Comparison of ENCODE assay signal across 8 cellular contexts in genomic region chr21:29077651-29078090, GRCh38. TPM values are rescaled to one million over a fixed set of nuclear protein-coding genes. Genes with fewer than 3 reads are reported as not detected.
DNase-seq lines count a peak whose midpoint lies in the region; ATAC-seq and TF ChIP-seq lines count a peak whose summit lies in the region.

No MANE protein-coding gene starts in this region.

- TF ChIP-seq CTCF in WERI-Rb-1 (IDR thresholded peaks at IDR 0.05; ENCODE audit: low read depth, low read length), result no peak
- no peak for TF ChIP-seq CTCF in fibroblast of the aortic adventitia (IDR thresholded peaks at IDR 0.05; ENCODE audit: insufficient read depth, low read length)

- peak overlapping the region; percentile 49 to 70 (median 59) for H3K4me3 ChIP-seq in BLaER1 treated with 17β-estradiol and CSF1 and Interleukin-3, amounts not matched to agents 10 nM and 100 nM
- H3K4me3 ChIP-seq in HUES6 (ENCODE audit: low read depth, low read length) (peak overlapping the region; percentile 26; the same call in 1 of the 2 replicates), WERI-Rb-1 (ENCODE audit: low read depth, low read length) (peak overlapping the region; percentile 45), fibroblast of the aortic adventitia (ENCODE audit: low read depth, low read length) (peak overlapping the region; percentile 50)

- H3K4me1 Mint-ChIP-seq in stimulated activated naive CD8-positive, alpha-beta T cell treated with anti-CD3 and anti-CD28 coated beads, Interleukin-15, Interleukin-2, amounts not matched to agents 100 ng/mL and 50 ng/mL, for 24 hours (ENCODE audit: low read depth), result peaks cover 82% of the 10 kb centered on the region

- peak overlapping the region; percentile 89 for H3K4me3 Mint-ChIP-seq in stimulated activated naive CD8-positive, alpha-beta T cell treated with anti-CD3 and anti-CD28 coated beads, Interleukin-15, Interleukin-2, amounts not matched to agents 100 ng/mL and 50 ng/mL, for 24 hours

- no peaks in the 10 kb centered on the region for H3K9me3 Mint-ChIP-seq in stimulated activated naive CD8-positive, alpha-beta T cell treated with anti-CD3 and anti-CD28 coated beads, Interleukin-15, Interleukin-2, amounts not matched to agents 100 ng/mL and 50 ng/mL, for 24 hours

- H3K36me3 ChIP-seq in BLaER1 treated with 17β-estradiol and CSF1 and Interleukin-3, amounts not matched to agents 10 nM and 100 nM, result no peaks in the 10 kb centered on the region
- H3K36me3 ChIP-seq in HUES6 (ENCODE audit: control insufficient read depth, insufficient read depth, low read length) (no peaks in the 10 kb centered on the region), WERI-Rb-1 (peaks cover 7% of the 10 kb centered on the region)

- H3K27me3 Mint-ChIP-seq in stimulated activated naive CD8-positive, alpha-beta T cell treated with anti-CD3 and anti-CD28 coated beads, Interleukin-15, Interleukin-2, amounts not matched to agents 100 ng/mL and 50 ng/mL, for 24 hours, result no peaks in the 10 kb centered on the region

- peaks cover 0 to 7% (median 4%) of the 10 kb centered on the region in 11 experiments; a peak in 16 of 22 replicates for H4K20me1 ChIP-seq in BLaER1 treated with 17β-estradiol and CSF1 and Interleukin-3, amounts not matched to agents 10 nM and 100 nM

- H3K27me3 ChIP-seq in BLaER1 treated with 17β-estradiol and CSF1 and Interleukin-3, amounts not matched to agents 10 nM and 100 nM, result no peaks in the 10 kb centered on the region
- H3K27me3 ChIP-seq in HUES6 (ENCODE audit: control insufficient read depth, insufficient read depth, low read length) (no peaks in the 10 kb centered on the region), WERI-Rb-1 (ENCODE audit: insufficient read depth, low read depth, severe bottlenecking) (no peaks in the 10 kb centered on the region)

- peaks cover 61 to 80% (median 72%) of the 10 kb centered on the region in 10 experiments for H3K4me1 ChIP-seq in BLaER1 treated with 17β-estradiol and CSF1 and Interleukin-3, amounts not matched to agents 10 nM and 100 nM
- no peaks in the 10 kb centered on the region for H3K4me1 ChIP-seq in HUES6 (ENCODE audit: control insufficient read depth, insufficient read depth, low read length)

- peak overlapping the region; percentile 63 to 92 (median 76) for H3K4me2 ChIP-seq in BLaER1 treated with 17β-estradiol and CSF1 and Interleukin-3, amounts not matched to agents 10 nM and 100 nM

- H3K9ac ChIP-seq in BLaER1 treated with 17β-estradiol and CSF1 and Interleukin-3, amounts not matched to agents 10 nM and 100 nM, result peak overlapping the region; percentile 72 to 80 (median 77)
- H3K9ac ChIP-seq in HUES6 (ENCODE audit: low read length), result no peak overlapping the region

- peaks cover 9% of the 10 kb centered on the region for H3K36me3 Mint-ChIP-seq in stimulated activated naive CD8-positive, alpha-beta T cell treated with anti-CD3 and anti-CD28 coated beads, Interleukin-15, Interleukin-2, amounts not matched to agents 100 ng/mL and 50 ng/mL, for 24 hours (ENCODE audit: low read depth)

- ATAC-seq in HG02884 (IDR thresholded peaks at IDR 0.05; ENCODE audit: unreplicated experiment) (no peak), HG03469 (IDR thresholded peaks at IDR 0.05; ENCODE audit: unreplicated experiment) (no peak), GM18858 (IDR thresholded peaks at IDR 0.05; ENCODE audit: unreplicated experiment) (no peak)

- H3K9me3 ChIP-seq in BLaER1 treated with 17β-estradiol and CSF1 and Interleukin-3, amounts not matched to agents 10 nM and 100 nM (replicated peaks in 1 of 11), result peaks cover 0 to 25% (median 11%) of the 10 kb centered on the region in 11 experiments; a peak in 15 of 22 replicates
- no peaks in the 10 kb centered on the region for H3K9me3 ChIP-seq in HUES6 (ENCODE audit: control insufficient read depth, insufficient read depth, low read depth, low read length)
- no peaks in the 10 kb centered on the region for H3K9me3 ChIP-seq in WERI-Rb-1 (ENCODE audit: severe bottlenecking)

- peak overlapping the region; percentile 95 for H3K27ac Mint-ChIP-seq in stimulated activated naive CD8-positive, alpha-beta T cell treated with anti-CD3 and anti-CD28 coated beads, Interleukin-15, Interleukin-2, amounts not matched to agents 100 ng/mL and 50 ng/mL, for 24 hours

- H3K27ac ChIP-seq in BLaER1 treated with 17β-estradiol and CSF1 and Interleukin-3, amounts not matched to agents 10 nM and 100 nM, result peak overlapping the region; percentile 65 to 85 (median 82); a peak in 21 of 22 replicates
- H3K27ac ChIP-seq in HUES6 (ENCODE audit: low read depth, low read length), result no peak overlapping the region
- peak overlapping the region; percentile 82 for H3K27ac ChIP-seq in WERI-Rb-1

- DNase-seq in WERI-Rb-1 (peak; percentile 38), fibroblast of the aortic adventitia (ENCODE audit: low read depth) (peak; percentile 47)

RNA-seq across cellular contexts. Expression of gene CCT8, which starts 4.2 kb away (rescaled TPM):
- 172 and 232 TPM in 2 replicates for total RNA-seq in fibroblast of the aortic adventitia (ENCODE audit: low replicate concordance)

RNA-seq across cellular contexts. Expression of gene MAP3K7CL, which starts 52.8 kb away (rescaled TPM):
- total RNA-seq in fibroblast of the aortic adventitia (ENCODE audit: low replicate concordance), result 6.9 and 18.7 TPM in 2 replicates

RNA-seq across cellular contexts. Expression of gene USP16, which starts 53.2 kb away (rescaled TPM):
- 47.9 and 50.9 TPM in 2 replicates for total RNA-seq in fibroblast of the aortic adventitia (ENCODE audit: low replicate concordance)

RNA-seq across cellular contexts. Expression of gene RWDD2B, which starts 58.5 kb away (rescaled TPM):
- total RNA-seq in fibroblast of the aortic adventitia (ENCODE audit: low replicate concordance), result 33.9 and 49.3 TPM in 2 replicates
